ENCODE assay signal across 10 cellular contexts in genomic region chr19:54095136-54095858, GRCh38. TPM values are rescaled to one million over a fixed set of nuclear protein-coding genes. Genes with fewer than 3 reads are reported as not detected.
DNase-seq lines count a peak whose midpoint lies in the region; ATAC-seq, FAIRE-seq and TF ChIP-seq lines count a peak whose summit lies in the region.
"Had no signal": no experiment of that assay in that cellular context is flagged by ENCODE, and none has a peak within 500 bp of the region (broad histone marks: within the 10 kb centered on the region; RNA-seq: fewer than 3 reads in every experiment).

No MANE protein-coding gene starts in this region.

- no peaks in the 10 kb centered on the region for H3K79me2 ChIP-seq in astrocyte (ENCODE audit: insufficient read depth, low read length)

- no peaks in the 10 kb centered on the region for H4K20me1 ChIP-seq in astrocyte (ENCODE audit: insufficient read depth, low read length)

- H3K36me3 ChIP-seq in HUES48 (ENCODE audit: control insufficient read depth, insufficient read depth, low read length) (no peaks in the 10 kb centered on the region), astrocyte (ENCODE audit: insufficient read depth, low read length) (no peaks in the 10 kb centered on the region), iPS-18a (ENCODE audit: control insufficient read depth, low read depth, low read length) (no peaks in the 10 kb centered on the region)

- TF ChIP-seq CTCF in astrocyte (IDR thresholded peaks at IDR 0.05; ENCODE audit: insufficient read depth, low read depth, low read length), result no peak

- H3K27ac ChIP-seq in HUES48 (ENCODE audit: low read depth, low read length) (no peak overlapping the region), astrocyte (ENCODE audit: low read depth, low read length) (no peak overlapping the region), iPS-18a (ENCODE audit: low read length) (no peak overlapping the region)
- H3K27ac ChIP-seq: HL-60 had no signal

- H3K4me1 ChIP-seq in HUES48 (ENCODE audit: control insufficient read depth, insufficient read depth, low read length) (no peaks in the 10 kb centered on the region), astrocyte (ENCODE audit: insufficient read depth, low read length) (peaks cover 5% of the 10 kb centered on the region), iPS-18a (ENCODE audit: control insufficient read depth, low read depth, low read length) (peaks cover 8% of the 10 kb centered on the region)

- H2AFZ ChIP-seq in astrocyte (ENCODE audit: low read depth, low read length), result peak overlapping the region; percentile 87

- no peaks in the 10 kb centered on the region for H3K4me1 Mint-ChIP-seq in astrocyte (ENCODE audit: low read depth, unreplicated experiment)
- peaks cover 13% of the 10 kb centered on the region for H3K4me1 Mint-ChIP-seq in stimulated activated effector memory CD8-positive, alpha-beta T cell treated with anti-CD3 and anti-CD28 coated beads, Interleukin-12 subunit alpha, Interleukin-12 subunit beta, amount 100 ng/mL, for 72 hours

- DNase-seq in astrocyte (ENCODE audit: low read depth) (no peak), cortex of kidney (lab: John Stamatoyannopoulos, UW) (no peak)
- no peak for DNase-seq in stimulated activated effector memory CD8-positive, alpha-beta T cell treated with anti-CD3 and anti-CD28 coated beads, Interleukin-12 subunit alpha, Interleukin-12 subunit beta, amount 100 ng/mL, for 72 hours (ENCODE audit: low spot score in 2 of 2)
- no peak for DNase-seq in activated CD8-positive, alpha-beta memory T cell treated with anti-CD3 and anti-CD28 coated beads for 24 hours
- DNase-seq: NCI-H2171 had no signal

- peaks cover 14% of the 10 kb centered on the region for H3K27me3 Mint-ChIP-seq in astrocyte (ENCODE audit: low read depth, unreplicated experiment)

- no peak overlapping the region for H3K27ac Mint-ChIP-seq in astrocyte (ENCODE audit: unreplicated experiment)
- H3K27ac Mint-ChIP-seq in stimulated activated effector memory CD8-positive, alpha-beta T cell treated with anti-CD3 and anti-CD28 coated beads, Interleukin-12 subunit alpha, Interleukin-12 subunit beta, amount 100 ng/mL, for 72 hours, result no peak overlapping the region

- H3K4me2 ChIP-seq in astrocyte (ENCODE audit: low read length), result peak overlapping the region; percentile 81

- no peaks in the 10 kb centered on the region for H3K36me3 Mint-ChIP-seq in astrocyte (ENCODE audit: low read depth, unreplicated experiment)
- peaks cover 8% of the 10 kb centered on the region for H3K36me3 Mint-ChIP-seq in stimulated activated effector memory CD8-positive, alpha-beta T cell treated with anti-CD3 and anti-CD28 coated beads, Interleukin-12 subunit alpha, Interleukin-12 subunit beta, amount 100 ng/mL, for 72 hours

- ATAC-seq in stimulated activated effector memory CD8-positive, alpha-beta T cell treated with anti-CD3 and anti-CD28 coated beads, Interleukin-12 subunit alpha, Interleukin-12 subunit beta, amount 100 ng/mL, for 72 hours, result no peak
- ATAC-seq in GM21825 (IDR thresholded peaks at IDR 0.05; ENCODE audit: unreplicated experiment) (no peak), HG03571 (IDR thresholded peaks at IDR 0.05; ENCODE audit: unreplicated experiment) (no peak)

- FAIRE-seq in astrocyte (lab: Jason Lieb, UNC), result no peak

- no peaks in the 10 kb centered on the region for H3K9me3 Mint-ChIP-seq in astrocyte (ENCODE audit: unreplicated experiment)
- no peaks in the 10 kb centered on the region for H3K9me3 Mint-ChIP-seq in stimulated activated effector memory CD8-positive, alpha-beta T cell treated with anti-CD3 and anti-CD28 coated beads, Interleukin-12 subunit alpha, Interleukin-12 subunit beta, amount 100 ng/mL, for 72 hours

- H3K9ac ChIP-seq in HUES48 (ENCODE audit: low read depth, low read length) (no peak overlapping the region), astrocyte (ENCODE audit: low read length) (peak overlapping the region; percentile 31), iPS-18a (ENCODE audit: low read length) (no peak overlapping the region)

- H3K4me3 Mint-ChIP-seq in astrocyte (ENCODE audit: unreplicated experiment), result no peak overlapping the region
- H3K4me3 Mint-ChIP-seq in stimulated activated effector memory CD8-positive, alpha-beta T cell treated with anti-CD3 and anti-CD28 coated beads, Interleukin-12 subunit alpha, Interleukin-12 subunit beta, amount 100 ng/mL, for 72 hours, result peak overlapping the region; percentile 76

- H3K9me3 ChIP-seq in HUES48 (ENCODE audit: control insufficient read depth, insufficient read depth, low read length), result no peaks in the 10 kb centered on the region
- H3K9me3 ChIP-seq in astrocyte (ENCODE audit: insufficient read depth, low read depth, low read length), result peaks cover 4% of the 10 kb centered on the region
- no peaks in the 10 kb centered on the region for H3K9me3 ChIP-seq in iPS-18a (ENCODE audit: control insufficient read depth, low read depth, low read length)

- H3K27me3 ChIP-seq in HUES48 (ENCODE audit: control insufficient read depth, insufficient read depth, low read length), result peaks cover 32% of the 10 kb centered on the region
- H3K27me3 ChIP-seq in astrocyte (ENCODE audit: insufficient read depth, low read length), result no peaks in the 10 kb centered on the region
- H3K27me3 ChIP-seq in iPS-18a (ENCODE audit: control insufficient read depth, insufficient read depth, low read length), result peaks cover 29% of the 10 kb centered on the region

- H3K4me3 ChIP-seq in HUES48 (ENCODE audit: low read depth, low read length) (peak overlapping the region; percentile 62), astrocyte (ENCODE audit: insufficient read depth, low read depth, low read length) (peak overlapping the region; percentile 28), iPS-18a (ENCODE audit: low read length) (peak overlapping the region; percentile 59)

RNA-seq across cellular contexts. Expression of gene OSCAR, which starts 5.3 kb away (rescaled TPM):
- 0.20 and 0.22 TPM in 2 replicates for total RNA-seq in astrocyte

RNA-seq across cellular contexts. Expression of gene NDUFA3, which starts 7.4 kb away (rescaled TPM):
- total RNA-seq in astrocyte, result 98.0 and 99.2 TPM in 2 replicates

RNA-seq across cellular contexts. Expression of gene TARM1, which starts 14.1 kb away (rescaled TPM):
- total RNA-seq in astrocyte, result not detected in 2 replicates

RNA-seq across cellular contexts. Expression of gene TFPT, which starts 20.2 kb away (rescaled TPM):
- total RNA-seq in astrocyte, result 21.6 and 25.2 TPM in 2 replicates

RNA-seq across cellular contexts. Expression of gene PRPF31, which starts 20.3 kb away (rescaled TPM):
- 62.3 and 67.2 TPM in 2 replicates for total RNA-seq in astrocyte
